Comparison of ENCODE assay signal across 18 cellular contexts in the genomic region with DNA sequence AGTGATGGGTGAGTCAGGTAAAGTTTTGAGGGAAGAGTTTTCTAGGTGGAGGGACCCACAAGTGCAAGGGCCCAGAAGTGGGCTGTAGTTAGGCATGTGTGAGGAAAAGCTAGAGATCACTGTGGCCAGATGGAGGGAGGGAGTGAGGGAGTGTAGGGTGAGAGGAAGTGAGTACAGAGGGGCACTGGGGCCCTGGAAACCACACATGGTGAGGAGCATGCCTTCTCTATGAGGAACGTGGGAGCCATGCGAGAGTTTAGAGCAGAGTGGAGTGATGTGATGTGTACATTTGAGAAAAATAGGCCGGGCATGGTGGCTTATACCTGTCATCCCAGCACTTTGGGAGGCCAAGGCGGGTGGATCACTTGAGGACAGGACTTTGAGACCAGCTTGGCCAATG.
"Had no signal": no experiment of that assay in that cellular context is flagged by ENCODE, and none has a peak within 500 bp of the region (broad histone marks: within the 10 kb centered on the region; RNA-seq: fewer than 3 reads in every experiment).

No MANE protein-coding gene starts in this region.

- H3K27me3 ChIP-seq: pancreas had no signal

- H3K27ac Mint-ChIP-seq: activated CD4-positive, alpha-beta memory T cell treated with anti-CD3 and anti-CD28 coated beads for 36 hours; activated CD4-positive, alpha-beta T cell treated with anti-CD3 and anti-CD28 coated beads for 36 hours; activated CD8-positive, alpha-beta memory T cell treated with anti-CD3 and anti-CD28 coated beads, Interleukin-2, amount 10 ng/mL, durations not matched to agents 7 days and 5 days; activated naive CD4-positive, alpha-beta T cell treated with anti-CD3 and anti-CD28 coated beads, Interleukin-2, amount 10 ng/mL, durations not matched to agents 7 days and 5 days; activated T-helper 2 cell treated with anti-CD3 and anti-CD28 coated beads, Interferon-gamma antibody, Interleukin-2, Interleukin-4, amounts not matched to agents 10 μg/mL and 5 μg/mL and 100 μg/mL, durations not matched to agents 14 hours and 24 hours and 36 hours; effector memory CD8-positive, alpha-beta T cell had no signal

- H3K4me3 ChIP-seq: adrenal gland, heart left ventricle, lung, pancreas, stomach, thoracic aorta, upper lobe of right lung had no signal

- H3K36me3 ChIP-seq: adrenal gland, heart left ventricle, pancreas, thoracic aorta, upper lobe of right lung had no signal

- H3K4me1 Mint-ChIP-seq: activated CD4-positive, alpha-beta T cell treated with anti-CD3 and anti-CD28 coated beads for 36 hours; neural crest cell had no signal

- H3K27ac ChIP-seq: adrenal gland, heart left ventricle, pancreas, stomach, thoracic aorta, upper lobe of right lung had no signal

- H3K36me3 Mint-ChIP-seq: activated CD4-positive, alpha-beta memory T cell treated with anti-CD3 and anti-CD28 coated beads for 36 hours; activated CD8-positive, alpha-beta memory T cell treated with anti-CD3 and anti-CD28 coated beads, Interleukin-2, amount 10 ng/mL, durations not matched to agents 7 days and 5 days had no signal

- DNase-seq: activated CD4-positive, alpha-beta memory T cell treated with anti-CD3 and anti-CD28 coated beads for 36 hours; activated CD4-positive, alpha-beta T cell treated with anti-CD3 and anti-CD28 coated beads for 36 hours; activated CD8-positive, alpha-beta memory T cell treated with anti-CD3 and anti-CD28 coated beads, Interleukin-2, amount 10 ng/mL, durations not matched to agents 7 days and 5 days; activated naive CD4-positive, alpha-beta T cell treated with anti-CD3 and anti-CD28 coated beads, Interleukin-2, amount 10 ng/mL, durations not matched to agents 7 days and 5 days; activated T-cell treated with anti-CD3 and anti-CD28 coated beads, Interleukin-2, amount 50 U/mL, for 1 hour; adrenal gland; dermis blood vessel endothelial cell; effector memory CD8-positive, alpha-beta T cell; midbrain; pancreas; stimulated activated CD4-positive, alpha-beta T cell treated with anti-CD3 and anti-CD28 coated beads, Interleukin-1b, Interleukin-23, amount 100 ng/mL, for 48 hours; stomach; upper lobe of right lung had no signal

- H3K9me3 ChIP-seq: adrenal gland, heart left ventricle, pancreas, stomach, thoracic aorta, upper lobe of right lung had no signal

- H3K4me3 Mint-ChIP-seq: activated CD4-positive, alpha-beta memory T cell treated with anti-CD3 and anti-CD28 coated beads for 36 hours; activated CD4-positive, alpha-beta T cell treated with anti-CD3 and anti-CD28 coated beads for 36 hours; activated CD8-positive, alpha-beta memory T cell treated with anti-CD3 and anti-CD28 coated beads, Interleukin-2, amount 10 ng/mL, durations not matched to agents 7 days and 5 days; activated naive CD4-positive, alpha-beta T cell treated with anti-CD3 and anti-CD28 coated beads, Interleukin-2, amount 10 ng/mL, durations not matched to agents 7 days and 5 days; effector memory CD8-positive, alpha-beta T cell; neural crest cell had no signal

- ATAC-seq: activated CD4-positive, alpha-beta T cell treated with anti-CD3 and anti-CD28 coated beads for 36 hours; activated CD8-positive, alpha-beta memory T cell treated with anti-CD3 and anti-CD28 coated beads, Interleukin-2, amount 10 ng/mL, durations not matched to agents 7 days and 5 days; effector memory CD8-positive, alpha-beta T cell; heart left ventricle; pancreas; upper lobe of right lung had no signal

- H3K9me3 Mint-ChIP-seq: activated CD4-positive, alpha-beta memory T cell treated with anti-CD3 and anti-CD28 coated beads for 36 hours; activated naive CD4-positive, alpha-beta T cell treated with anti-CD3 and anti-CD28 coated beads, Interleukin-2, amount 10 ng/mL, durations not matched to agents 7 days and 5 days; activated T-helper 2 cell treated with anti-CD3 and anti-CD28 coated beads, Interferon-gamma antibody, Interleukin-2, Interleukin-4, amounts not matched to agents 10 μg/mL and 5 μg/mL and 100 μg/mL, durations not matched to agents 14 hours and 24 hours and 36 hours; effector memory CD8-positive, alpha-beta T cell; neural crest cell had no signal

- H3K4me1 ChIP-seq: heart left ventricle, pancreas, upper lobe of right lung had no signal
